ENCODE assay signal across 1 cellular context in the genomic region with DNA sequence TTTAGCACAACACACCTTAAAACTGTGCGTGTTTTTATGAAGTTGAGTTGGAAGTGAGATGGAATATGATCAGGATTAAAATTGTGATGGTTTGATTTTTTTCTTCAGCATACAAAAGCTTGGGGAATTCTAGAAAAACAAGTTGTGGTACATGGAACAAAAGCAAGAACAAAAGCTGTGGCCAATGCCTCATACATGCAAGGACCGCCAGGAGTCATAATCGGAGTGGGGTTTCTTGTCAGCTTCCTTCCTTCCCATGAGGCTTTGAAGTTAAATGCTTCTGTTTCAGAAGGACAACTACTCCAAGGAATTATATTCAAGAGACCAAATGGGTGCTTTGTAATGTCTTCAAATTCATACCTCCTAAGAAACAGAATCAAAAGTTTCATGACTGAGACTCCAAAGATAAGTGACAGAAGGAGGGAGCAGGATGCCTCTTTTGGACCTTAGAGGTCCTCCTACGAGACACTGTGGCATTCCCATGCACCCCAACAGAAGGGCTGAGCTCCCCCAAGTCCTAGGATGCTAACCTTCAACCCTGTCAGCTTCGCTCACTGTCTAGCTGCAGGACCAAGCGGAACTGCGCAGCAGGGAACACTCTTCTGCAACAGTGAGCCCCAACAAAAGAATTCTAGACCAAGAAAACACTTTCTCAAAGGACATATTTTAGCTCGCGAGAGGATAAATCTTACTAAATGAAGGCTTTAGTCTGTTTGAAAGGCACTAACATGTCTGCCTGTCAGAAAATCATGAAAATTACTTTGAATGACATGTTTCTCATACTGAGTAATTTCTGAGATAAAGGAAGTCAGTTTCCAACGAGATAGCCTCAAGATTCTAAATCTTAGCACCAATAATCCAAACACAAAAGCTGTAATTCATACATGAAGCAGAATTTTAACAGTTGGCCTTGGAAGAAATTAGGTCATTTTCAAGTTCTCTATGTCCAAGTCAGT.
TF ChIP-seq lines count a peak whose summit lies in the region.

No MANE protein-coding gene starts in this region.

TF ChIP-seq in GM23338, 12 proteins besides CTCF, POLR2A, EP300 and RAD21 (continued from another document):
- TF ChIP-seq, protein P1, sequence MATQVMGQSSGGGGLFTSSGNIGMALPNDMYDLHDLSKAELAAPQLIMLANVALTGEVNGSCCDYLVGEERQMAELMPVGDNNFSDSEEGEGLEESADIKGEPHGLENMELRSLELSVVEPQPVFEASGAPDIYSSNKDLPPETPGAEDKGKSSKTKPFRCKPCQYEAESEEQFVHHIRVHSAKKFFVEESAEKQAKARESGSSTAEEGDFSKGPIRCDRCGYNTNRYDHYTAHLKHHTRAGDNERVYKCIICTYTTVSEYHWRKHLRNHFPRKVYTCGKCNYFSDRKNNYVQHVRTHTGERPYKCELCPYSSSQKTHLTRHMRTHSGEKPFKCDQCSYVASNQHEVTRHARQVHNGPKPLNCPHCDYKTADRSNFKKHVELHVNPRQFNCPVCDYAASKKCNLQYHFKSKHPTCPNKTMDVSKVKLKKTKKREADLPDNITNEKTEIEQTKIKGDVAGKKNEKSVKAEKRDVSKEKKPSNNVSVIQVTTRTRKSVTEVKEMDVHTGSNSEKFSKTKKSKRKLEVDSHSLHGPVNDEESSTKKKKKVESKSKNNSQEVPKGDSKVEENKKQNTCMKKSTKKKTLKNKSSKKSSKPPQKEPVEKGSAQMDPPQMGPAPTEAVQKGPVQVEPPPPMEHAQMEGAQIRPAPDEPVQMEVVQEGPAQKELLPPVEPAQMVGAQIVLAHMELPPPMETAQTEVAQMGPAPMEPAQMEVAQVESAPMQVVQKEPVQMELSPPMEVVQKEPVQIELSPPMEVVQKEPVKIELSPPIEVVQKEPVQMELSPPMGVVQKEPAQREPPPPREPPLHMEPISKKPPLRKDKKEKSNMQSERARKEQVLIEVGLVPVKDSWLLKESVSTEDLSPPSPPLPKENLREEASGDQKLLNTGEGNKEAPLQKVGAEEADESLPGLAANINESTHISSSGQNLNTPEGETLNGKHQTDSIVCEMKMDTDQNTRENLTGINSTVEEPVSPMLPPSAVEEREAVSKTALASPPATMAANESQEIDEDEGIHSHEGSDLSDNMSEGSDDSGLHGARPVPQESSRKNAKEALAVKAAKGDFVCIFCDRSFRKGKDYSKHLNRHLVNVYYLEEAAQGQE (IDR thresholded peaks at IDR 0.05; ENCODE audit: unreplicated experiment): no peak
- TF ChIP-seq EZH2 (IDR thresholded peaks at IDR 0.05; ENCODE audit: low read depth, unreplicated experiment) (no peak), NANOG (IDR thresholded peaks at IDR 0.05; ENCODE audit: borderline replicate concordance) (no peak), STAT1 (IDR thresholded peaks at IDR 0.05; ENCODE audit: unreplicated experiment) (no peak)
